ENCODE assay signal across 10 cellular contexts in genomic region chr5:6721442-6721841, GRCh38. TPM values are rescaled to one million over a fixed set of nuclear protein-coding genes. Genes with fewer than 3 reads are reported as not detected.
DNase-seq lines count a peak whose midpoint lies in the region; ATAC-seq and TF ChIP-seq lines count a peak whose summit lies in the region.
"Had no signal": no experiment of that assay in that cellular context is flagged by ENCODE, and none has a peak within 500 bp of the region (broad histone marks: within the 10 kb centered on the region; RNA-seq: fewer than 3 reads in every experiment).

No MANE protein-coding gene starts in this region.

- CTCF ChIA-PET in Calu3 (lab: Charles Lee): no interaction called here

- DNase-seq in activated naive CD4-positive, alpha-beta T cell treated with anti-CD3 and anti-CD28 coated beads, Interleukin-2, amount 50 U/mL, for 72 hours (ENCODE audit: low spot score in 2 of 2): no peak
- no peak for DNase-seq in activated naive CD4-positive, alpha-beta T cell (lab: John Stamatoyannopoulos, UW)
- DNase-seq in UCSD-AML1 (lab: John Stamatoyannopoulos, UW; ENCODE audit: unreplicated experiment) (peak; percentile 29), islet precursor cell (peak; percentile 50), type B pancreatic cell (ENCODE audit: extremely low spot score, unreplicated experiment) (peak; percentile 62), COLO668 (lab: John Stamatoyannopoulos, UW; ENCODE audit: unreplicated experiment) (no peak), Calu3 (no peak)
- DNase-seq: body of pancreas, GOT3 had no signal

- TF ChIP-seq CTCF in type B pancreatic cell (conservative IDR thresholded peaks at IDR 0.05) (no peak), Calu3 (IDR thresholded peaks at IDR 0.05; ENCODE audit: unreplicated experiment) (no peak)

- H3K4me1 Mint-ChIP-seq in type B pancreatic cell (ENCODE audit: unreplicated experiment): peaks cover 88% of the 10 kb centered on the region
- H3K4me1 Mint-ChIP-seq in Calu3 (ENCODE audit: low read depth, unreplicated experiment): peaks cover 49% of the 10 kb centered on the region

- H3K27me3 Mint-ChIP-seq in type B pancreatic cell: no peaks in the 10 kb centered on the region
- no peaks in the 10 kb centered on the region for H3K27me3 Mint-ChIP-seq in Calu3 (ENCODE audit: unreplicated experiment)

- BruUV-seq in Calu3 (replicated peaks; lab: Mats Ljungman, UMichigan): no TSS peak

- H3K4me3 Mint-ChIP-seq in type B pancreatic cell (peak overlapping the region; percentile 44), Calu3 (ENCODE audit: low read depth, unreplicated experiment) (no peak overlapping the region)

- no peak for ATAC-seq in activated naive CD4-positive, alpha-beta T cell treated with anti-CD3 and anti-CD28 coated beads, Interleukin-2, amount 50 U/mL, for 72 hours
- ATAC-seq in HG02981 (IDR thresholded peaks at IDR 0.05; ENCODE audit: unreplicated experiment): no peak
- ATAC-seq: body of pancreas had no signal

- H3K9me3 Mint-ChIP-seq in activated naive CD4-positive, alpha-beta T cell treated with anti-CD3 and anti-CD28 coated beads, Interleukin-2, amount 50 U/mL, for 72 hours: no peaks in the 10 kb centered on the region
- H3K9me3 Mint-ChIP-seq in type B pancreatic cell: no peaks in the 10 kb centered on the region
- H3K9me3 Mint-ChIP-seq in Calu3 (ENCODE audit: low read depth, unreplicated experiment): no peaks in the 10 kb centered on the region

- peaks cover 6 to 22% of the 10 kb centered on the region in 2 donors for H3K36me3 Mint-ChIP-seq in activated naive CD4-positive, alpha-beta T cell treated with anti-CD3 and anti-CD28 coated beads, Interleukin-2, amount 50 U/mL, for 72 hours
- H3K36me3 Mint-ChIP-seq in type B pancreatic cell: peaks cover 9% of the 10 kb centered on the region
- peaks cover 10% of the 10 kb centered on the region for H3K36me3 Mint-ChIP-seq in Calu3 (ENCODE audit: insufficient read depth, unreplicated experiment)

- intact Hi-C loops in Calu3 (cut with micrococcal nuclease; ENCODE audit: unreplicated experiment): no loop called here

- H3K27ac Mint-ChIP-seq in activated naive CD4-positive, alpha-beta T cell treated with anti-CD3 and anti-CD28 coated beads, Interleukin-2, amount 50 U/mL, for 72 hours: peak overlapping the region; percentile 44 to 66
- H3K27ac Mint-ChIP-seq in type B pancreatic cell (peak overlapping the region; percentile 21), Calu3 (ENCODE audit: unreplicated experiment) (no peak overlapping the region)

RNA-seq across cellular contexts. Expression of gene TENT4A, which starts 8.2 kb away (rescaled TPM):
- total RNA-seq in activated naive CD4-positive, alpha-beta T cell treated with anti-CD3 and anti-CD28 coated beads, Interleukin-2, amount 50 U/mL, for 72 hours: 10 to 100 TPM; 44.2 to 44.3 TPM
- total RNA-seq in type B pancreatic cell (ENCODE audit: low replicate concordance): 21.7 and 34.1 TPM in 2 replicates
- total RNA-seq in Calu3 (2022): 34.4 and 39.9 TPM in 2 replicates

Comparison
In these comparisons a context has a peak if more than half of its experiments do, and no peak if none do; other contexts are left out.
1. DNase-seq: peak in UCSD-AML1 (single experiment), islet precursor cell (single experiment) and type B pancreatic cell (single experiment); none in activated naive CD4-positive, alpha-beta T cell treated with anti-CD3 and anti-CD28 coated beads, Interleukin-2, amount 50 U/mL, for 72 hours (0 of 2), activated naive CD4-positive, alpha-beta T cell (0 of 4), COLO668 (single experiment) and Calu3 (single experiment).